ENCODE assay signal across 9 cellular contexts in genomic region chr20:43409041-43409913, GRCh38. TPM values are rescaled to one million over a fixed set of nuclear protein-coding genes. Genes with fewer than 3 reads are reported as not detected.
DNase-seq lines count a peak whose midpoint lies in the region; ATAC-seq, FAIRE-seq and TF ChIP-seq lines count a peak whose summit lies in the region.
"Had no signal": no experiment of that assay in that cellular context is flagged by ENCODE, and none has a peak within 500 bp of the region (broad histone marks: within the 10 kb centered on the region; RNA-seq: fewer than 3 reads in every experiment).

No MANE protein-coding gene starts in this region.

- peaks cover 3% of the 10 kb centered on the region for H3K27me3 Mint-ChIP-seq in activated naive CD4-positive, alpha-beta T cell treated with anti-CD3 and anti-CD28 coated beads, Interleukin-2, amount 10 ng/mL, durations not matched to agents 7 days and 5 days

- peak; percentile 79 for FAIRE-seq in K562 (lab: Jason Lieb, UNC)
- FAIRE-seq in frontal cortex (lab: Jason Lieb, UNC), result no peak
- FAIRE-seq: colon had no signal

- intact Hi-C loops in K562 (cut with micrococcal nuclease), result loop anchor here (10.0 kb wide), 1 partner anchor 204 kb away; no protein-coding TSS in a partner anchor

- under 1% methylated on average over 11 of the region's 12 CpGs for WGBS in K562 (ENCODE audit: insufficient coverage, low coverage, missing lambda C conversion rate)
- 24% methylated on average over 12 of the region's 12 CpGs for WGBS in suprapubic skin

- TF ChIP-seq CTCF in K562 (IDR thresholded peaks at IDR 0.05 in 2 of 3, conservative IDR thresholded peaks at IDR 0.05 in 1 of 3; ENCODE audit: insufficient read depth in 2 of 3, low read depth in 1 of 3, low read length in 3 of 3) (peak; percentile 65 to 81 (median 78)), suprapubic skin (IDR thresholded peaks at IDR 0.05) (peak in 1 of 2 donors; percentile 12)

- POLR2A ChIA-PET in K562 (lab: Yijun Ruan, JAX), result interaction anchor here (0.5 to 0.8 kb wide), 2 partner anchors 122 to 1609 kb away, joined by 3 to 5 read pairs; no protein-coding TSS in a partner anchor

- H3K4me1 Mint-ChIP-seq in activated naive CD4-positive, alpha-beta T cell treated with anti-CD3 and anti-CD28 coated beads, Interleukin-2, amount 10 ng/mL, durations not matched to agents 7 days and 5 days, result no peaks in the 10 kb centered on the region

- H2AFZ ChIP-seq in K562 (ENCODE audit: low read depth, low read length), result no peak overlapping the region

- no peak overlapping the region for H3K27ac Mint-ChIP-seq in activated naive CD4-positive, alpha-beta T cell treated with anti-CD3 and anti-CD28 coated beads, Interleukin-2, amount 10 ng/mL, durations not matched to agents 7 days and 5 days
- H3K27ac Mint-ChIP-seq in activated naive CD4-positive, alpha-beta T cell treated with anti-CD3 and anti-CD28 coated beads, Interleukin-2, amount 50 U/mL, for 72 hours, result no peak overlapping the region

- H4K20me1 ChIP-seq in K562 (replicated peaks; ENCODE audit: control insufficient read depth, insufficient read depth, low read length), result no peaks in the 10 kb centered on the region

- peaks cover 2% of the 10 kb centered on the region for H3K9me3 Mint-ChIP-seq in activated naive CD4-positive, alpha-beta T cell treated with anti-CD3 and anti-CD28 coated beads, Interleukin-2, amount 10 ng/mL, durations not matched to agents 7 days and 5 days
- H3K9me3 Mint-ChIP-seq in activated naive CD4-positive, alpha-beta T cell treated with anti-CD3 and anti-CD28 coated beads, Interleukin-2, amount 50 U/mL, for 72 hours, result no peaks in the 10 kb centered on the region

- TF ChIP-seq EP300 in K562 (IDR thresholded peaks at IDR 0.05; ENCODE audit: low read length), result no peak
- TF ChIP-seq EP300 in suprapubic skin (IDR thresholded peaks at IDR 0.05), result no peak

- H3K36me3 ChIP-seq in K562 (ENCODE audit: control insufficient read depth, insufficient read depth, low read length) (no peaks in the 10 kb centered on the region), suprapubic skin (no peaks in the 10 kb centered on the region)

- no peak for TF ChIP-seq POLR2A in K562 (conservative IDR thresholded peaks at IDR 0.05)
- TF ChIP-seq POLR2A in suprapubic skin (IDR thresholded peaks at IDR 0.05), result no peak

- H3K4me2 ChIP-seq in K562 (ENCODE audit: insufficient read depth, low read length), result no peak overlapping the region

- H3K9me1 ChIP-seq in K562 (ENCODE audit: control insufficient read depth, insufficient read depth, low read length), result no peaks in the 10 kb centered on the region

- no peaks in the 10 kb centered on the region for H3K36me3 Mint-ChIP-seq in activated naive CD4-positive, alpha-beta T cell treated with anti-CD3 and anti-CD28 coated beads, Interleukin-2, amount 10 ng/mL, durations not matched to agents 7 days and 5 days
- H3K36me3 Mint-ChIP-seq in activated naive CD4-positive, alpha-beta T cell treated with anti-CD3 and anti-CD28 coated beads, Interleukin-2, amount 50 U/mL, for 72 hours, result no peaks in the 10 kb centered on the region

- CTCF ChIA-PET in activated naive CD4-positive, alpha-beta T cell treated with anti-CD3 and anti-CD28 coated beads, Interleukin-2, amount 10 ng/mL, durations not matched to agents 7 days and 5 days (lab: Charles Lee), result interaction anchor here (0.6 to 1.9 kb wide), 8 partner anchors 10 to 1709 kb away, joined by 3 to 7 read pairs (median 4); no protein-coding TSS in a partner anchor
- CTCF ChIA-PET in K562 (lab: Yijun Ruan, JAX; ENCODE audit: low intra/inter-chr PET ratio), result interaction anchor here (0.7 kb wide), 1 partner anchor 1675 kb away, joined by 3 read pairs; no protein-coding TSS in a partner anchor

- H3K4me1 ChIP-seq in K562 (replicated peaks in 1 of 2; ENCODE audit: control insufficient read depth in 2 of 2, insufficient read depth in 2 of 2, low read length in 2 of 2) (no peaks in the 10 kb centered on the region), suprapubic skin (no peaks in the 10 kb centered on the region)

- H3K79me2 ChIP-seq in K562 (ENCODE audit: control insufficient read depth, insufficient read depth, low read length), result no peaks in the 10 kb centered on the region

- DNase-seq in activated naive CD4-positive, alpha-beta T cell treated with anti-CD3 and anti-CD28 coated beads, Interleukin-2, amount 10 ng/mL, durations not matched to agents 7 days and 5 days, result peak; percentile 22
- no peak for DNase-seq in activated naive CD4-positive, alpha-beta T cell treated with anti-CD3 and anti-CD28 coated beads, Interleukin-2, amount 50 U/mL, for 72 hours (ENCODE audit: low spot score in 2 of 2)
- DNase-seq in NCI-H1105 treated with DMSO at 0.1 percent for 48 hours (lab: John Stamatoyannopoulos, UW), result peak; percentile 74
- peak; percentile 25 to 57 (median 32) for DNase-seq in K562 (ENCODE audit: extremely low read depth in 1 of 4, low spot score in 3 of 4)
- DNase-seq in myocyte (ENCODE audit: low read depth), result peak; percentile 16
- no peak for DNase-seq in suprapubic skin (ENCODE audit: low spot score in 2 of 2)
- DNase-seq in frontal cortex (ENCODE audit: low spot score in 2 of 2), result no peak

- in situ Hi-C loops in K562 (cut with MboI), result no loop called here

- TF ChIP-seq RAD21 in K562 (CRISPR knock-in tag; conservative IDR thresholded peaks at IDR 0.05 in 1 of 2, IDR thresholded peaks at IDR 0.05 in 1 of 2), result peak; percentile 33 to 83; a peak in 2 of 4 replicates

- H3K27me3 ChIP-seq in K562 (ENCODE audit: control insufficient read depth in 2 of 2, insufficient read depth in 2 of 2, low read length in 2 of 2) (no peaks in the 10 kb centered on the region), suprapubic skin (no peaks in the 10 kb centered on the region)

- no TSS peak for BruUV-seq in K562 (replicated peaks; lab: Mats Ljungman, UMichigan)

- H3K4me3 Mint-ChIP-seq in activated naive CD4-positive, alpha-beta T cell treated with anti-CD3 and anti-CD28 coated beads, Interleukin-2, amount 10 ng/mL, durations not matched to agents 7 days and 5 days, result no peak overlapping the region

- H3K4me3 ChIP-seq in K562, result no peak overlapping the region
- no peak overlapping the region for H3K4me3 ChIP-seq in suprapubic skin

- no peak for ATAC-seq in activated naive CD4-positive, alpha-beta T cell treated with anti-CD3 and anti-CD28 coated beads, Interleukin-2, amount 50 U/mL, for 72 hours
- ATAC-seq in K562, result peak; percentile 74
- no peak for ATAC-seq in HG02798 (IDR thresholded peaks at IDR 0.05; ENCODE audit: poor library complexity, unreplicated experiment)

- H3K9ac ChIP-seq in K562 (ENCODE audit: insufficient read depth in 1 of 2, low read depth in 2 of 2, low read length in 2 of 2), result no peak overlapping the region

- H3K27ac ChIP-seq in K562 (ENCODE audit: extremely low read depth, low read depth, low read length) (no peak overlapping the region), suprapubic skin (no peak overlapping the region)

- H3K9me3 ChIP-seq in K562 (replicated peaks; ENCODE audit: control insufficient read depth, insufficient read depth, low read depth, low read length) (no peaks in the 10 kb centered on the region), suprapubic skin (peaks cover 3% of the 10 kb centered on the region)

TF ChIP-seq in K562, 482 proteins besides CTCF, POLR2A, EP300 and RAD21 (continues in another document):
- TF ChIP-seq CREB3 (tag; conservative IDR thresholded peaks at IDR 0.05; ENCODE audit: low read depth) (no peak), MEF2D (tag; conservative IDR thresholded peaks at IDR 0.05; ENCODE audit: low read depth) (no peak), BRD9 (IDR thresholded peaks at IDR 0.05; ENCODE audit: low read depth, partially characterized antibody) (no peak), CBFA2T3 (IDR thresholded peaks at IDR 0.05) (no peak)

RNA-seq across cellular contexts. Expression of gene SRSF6, which starts 48.4 kb away (rescaled TPM):
- 100 to 1,000 TPM; 105 to 159 TPM for total RNA-seq in activated naive CD4-positive, alpha-beta T cell treated with anti-CD3 and anti-CD28 coated beads, Interleukin-2, amount 50 U/mL, for 72 hours
- 123 and 206 TPM in 2 replicates for total RNA-seq in K562 (2011; cell fraction: chromatin; rRNA removed; ENCODE audit: low replicate concordance)
- total RNA-seq in K562 (2011; cell fraction: nucleolus; rRNA removed), result 65.5 and 74.5 TPM in 2 replicates
- total RNA-seq in K562 (2011; cell fraction: nucleoplasm; rRNA removed), result 119 and 180 TPM in 2 replicates
- total RNA-seq in K562 (2014; rRNA removed) (52.4 and 55.6 TPM in 2 replicates), K562 (2014; rRNA removed; fragmentation: Illumina TruSeq; extraction: Trizol) (73.1 and 81.5 TPM in 2 replicates), K562 (2015; rRNA removed; fragmentation: Illumina TruSeq; extraction: Trizol) (78.8 and 80.4 TPM in 2 replicates), K562 (2021) (140 and 141 TPM in 2 replicates), myocyte (39.6 and 48.5 TPM in 2 replicates), suprapubic skin (10 to 100 TPM; 64.7 to 92.7 (median 77.6) TPM), frontal cortex (44.0 TPM)
- polyA plus RNA-seq in K562 (2011; rRNA removed) (86.1 and 138 TPM in 2 replicates), K562 (2014; fragmentation: Illumina TruSeq; extraction: Trizol) (101 and 117 TPM in 2 replicates), K562 (2014; fragmentation: Nextera tagmentation; extraction: Ambion mirVana) (100 to 1,000 TPM; 148 to 165 TPM), K562 (2014; rRNA removed) (86.5 and 91.3 TPM in 2 replicates)
- 37.4 and 44.4 TPM in 2 replicates for polyA plus RNA-seq in K562 (2011; cell fraction: cytosol; rRNA removed)
- 287 and 290 TPM in 2 replicates for polyA plus RNA-seq in K562 (2011; cell fraction: nucleus; rRNA removed)
- 89.0 and 99.0 TPM in 2 replicates for polyA plus RNA-seq in K562 (2012)
- polyA minus RNA-seq in K562 (2011; rRNA and poly(A)+ RNA removed), result 119 and 177 TPM in 2 replicates
- 45.1 and 79.8 TPM in 2 replicates for polyA minus RNA-seq in K562 (2011; cell fraction: cytosol; rRNA and poly(A)+ RNA removed)
- polyA minus RNA-seq in K562 (2011; cell fraction: nucleus; rRNA and poly(A)+ RNA removed), result 56.4 and 90.7 TPM in 2 replicates
- polyA plus RNA-seq in myocyte (2012), result 83.0 TPM

Comparison
In these comparisons a context has a peak if more than half of its experiments do, and no peak if none do; other contexts are left out.
1. DNase-seq: peak in activated naive CD4-positive, alpha-beta T cell treated with anti-CD3 and anti-CD28 coated beads, Interleukin-2, amount 10 ng/mL, durations not matched to agents 7 days and 5 days (single experiment), NCI-H1105 treated with DMSO at 0.1 percent for 48 hours (single experiment), K562 (4 of 4) and myocyte (single experiment); none in activated naive CD4-positive, alpha-beta T cell treated with anti-CD3 and anti-CD28 coated beads, Interleukin-2, amount 50 U/mL, for 72 hours (0 of 2), suprapubic skin (0 of 2) and frontal cortex (0 of 2).